Comparison of ENCODE assay signal across 1 cellular context in genomic region chr14:24215495-24216344, GRCh38.
TF ChIP-seq lines count a peak whose summit lies in the region.

MDP1 (minus strand) TSS chr14:24216066; CDS start chr14:24215955, 111 bp downstream.

TF ChIP-seq in HCT116, 20 proteins besides CTCF, POLR2A, EP300 and RAD21 (continued from another document):
- TF ChIP-seq YY1 (IDR thresholded peaks at IDR 0.05; ENCODE audit: extremely low read depth, insufficient replicate concordance, low read depth, low read length): peak; percentile 87
- peak; percentile 88 for TF ChIP-seq CEBPB (IDR thresholded peaks at IDR 0.05; ENCODE audit: low read depth)
- no peak for TF ChIP-seq EZH2 (IDR thresholded peaks at IDR 0.05)
